30 cellular contexts compared by ENCODE assay signal in the genomic region with DNA sequence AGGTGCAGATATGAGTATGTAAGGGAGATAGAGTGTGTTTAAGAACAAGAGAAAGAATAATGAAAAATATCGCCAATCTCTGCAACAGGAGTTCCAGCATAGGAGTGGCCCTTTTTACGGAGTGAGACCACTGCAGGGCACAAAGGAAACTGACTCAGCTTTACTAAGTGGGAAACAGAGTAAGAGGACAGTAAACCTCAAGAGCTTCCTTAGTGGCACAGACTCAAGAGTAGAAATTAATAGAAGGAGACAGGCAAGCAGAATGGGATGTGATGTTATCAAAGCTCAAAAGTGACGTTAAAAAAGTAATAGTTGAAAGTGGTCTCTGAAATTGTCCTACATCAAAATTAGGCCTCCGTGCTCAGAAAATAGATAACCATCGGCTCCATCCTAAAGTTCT. TPM values are rescaled to one million over a fixed set of nuclear protein-coding genes. Genes with fewer than 3 reads are reported as not detected.
"Had no signal": no experiment of that assay in that cellular context is flagged by ENCODE, and none has a peak within 500 bp of the region (broad histone marks: within the 10 kb centered on the region; RNA-seq: fewer than 3 reads in every experiment).

No MANE protein-coding gene starts in this region.

- H3K4me1 ChIP-seq: colonic mucosa had no signal

- H3K36me3 Mint-ChIP-seq: activated naive CD4-positive, alpha-beta T cell treated with anti-CD3 and anti-CD28 coated beads, Interleukin-2, amount 50 U/mL, for 72 hours; immature natural killer cell; mesothelial cell of epicardium; naive B cell; stimulated activated memory B cell treated with anti-CD40 and anti-IgM and Interleukin-4, amounts not matched to agents 10 μg/mL and 1 μg/mL and 100 μg/mL, for 72 hours had no signal

- H3K79me2 ChIP-seq: parathyroid adenoma had no signal

- H3K9me3 ChIP-seq: colonic mucosa, esophagus muscularis mucosa, heart left ventricle, psoas muscle, sigmoid colon, upper lobe of left lung, vagina had no signal

- H3K27me3 ChIP-seq: colonic mucosa, esophagus muscularis mucosa, foreskin keratinocyte, sigmoid colon, upper lobe of left lung, vagina had no signal

- ATAC-seq: activated naive CD4-positive, alpha-beta T cell treated with anti-CD3 and anti-CD28 coated beads, Interleukin-2, amount 50 U/mL, for 72 hours; activated T-cell treated with anti-CD3 and anti-CD28 coated beads, Interleukin-2, amount 50 U/mL, for 72 hours; effector memory CD8-positive, alpha-beta T cell; foreskin keratinocyte; heart left ventricle; psoas muscle; stimulated activated memory B cell treated with anti-CD40 and anti-IgM and Interleukin-4, amounts not matched to agents 10 μg/mL and 1 μg/mL and 100 μg/mL, for 72 hours; stimulated activated naive CD8-positive, alpha-beta T cell treated with anti-CD3 and anti-CD28 coated beads, Interleukin-15, amount 100 ng/mL, for 72 hours had no signal

- H3K4me3 Mint-ChIP-seq: activated T-cell treated with anti-CD3 and anti-CD28 coated beads, Interleukin-2, amount 50 U/mL, for 72 hours; effector memory CD8-positive, alpha-beta T cell; immature natural killer cell; mesothelial cell of epicardium; naive B cell; neural crest cell; stimulated activated memory B cell treated with anti-CD40 and anti-IgM and Interleukin-4, amounts not matched to agents 10 μg/mL and 1 μg/mL and 100 μg/mL, for 72 hours; stimulated activated naive CD8-positive, alpha-beta T cell treated with anti-CD3 and anti-CD28 coated beads, Interleukin-15, amount 100 ng/mL, for 72 hours had no signal

- H3K9ac ChIP-seq: parathyroid adenoma had no signal

- H3K4me1 Mint-ChIP-seq: immature natural killer cell, naive B cell had no signal

- H3K27ac Mint-ChIP-seq: activated naive CD4-positive, alpha-beta T cell treated with anti-CD3 and anti-CD28 coated beads, Interleukin-2, amount 50 U/mL, for 72 hours; activated T-cell treated with anti-CD3 and anti-CD28 coated beads, Interleukin-2, amount 50 U/mL, for 72 hours; effector memory CD8-positive, alpha-beta T cell; immature natural killer cell; mesothelial cell of epicardium; naive B cell; stimulated activated memory B cell treated with anti-CD40 and anti-IgM and Interleukin-4, amounts not matched to agents 10 μg/mL and 1 μg/mL and 100 μg/mL, for 72 hours; stimulated activated naive CD8-positive, alpha-beta T cell treated with anti-CD3 and anti-CD28 coated beads, Interleukin-15, amount 100 ng/mL, for 72 hours had no signal

- DNase-seq: activated CD4-positive, alpha-beta T cell treated with anti-CD3 and anti-CD28 coated beads for 4 hours; activated CD4-positive, alpha-beta T cell treated with anti-CD3 and anti-CD28 coated beads, Interleukin-2, amount 50 U/mL, for 4 hours; activated naive CD4-positive, alpha-beta T cell; activated T-cell treated with anti-CD3 and anti-CD28 coated beads for 4 hours; activated T-cell treated with anti-CD3 and anti-CD28 coated beads, Interleukin-2, amount 50 U/mL, for 72 hours; cerebellar nuclear complex; colonic mucosa; effector memory CD8-positive, alpha-beta T cell; foreskin keratinocyte; heart left ventricle; hypothalamus; immature natural killer cell; naive B cell; nucleus accumbens; psoas muscle; sigmoid colon; small intestine; stimulated activated CD4-positive, alpha-beta T cell treated with anti-CD3 and anti-CD28 coated beads, Interleukin-4, amount 100 ng/mL, for 24 hours; stimulated activated naive CD8-positive, alpha-beta T cell treated with anti-CD3 and anti-CD28 coated beads, Interleukin-15, amount 100 ng/mL, for 72 hours; substantia nigra; upper lobe of left lung had no signal

- H2AFZ ChIP-seq: parathyroid adenoma had no signal

- H3K27ac ChIP-seq: colonic mucosa, esophagus muscularis mucosa, foreskin keratinocyte, heart left ventricle, parathyroid adenoma, psoas muscle, sigmoid colon, upper lobe of left lung, vagina, VCaP had no signal

- H3K4me3 ChIP-seq: colonic mucosa, esophagus muscularis mucosa, heart left ventricle, psoas muscle, sigmoid colon, upper lobe of left lung, vagina had no signal

- H3K36me3 ChIP-seq: colonic mucosa, esophagus muscularis mucosa, heart left ventricle, sigmoid colon, upper lobe of left lung, vagina had no signal

- H3K9me3 Mint-ChIP-seq: activated naive CD4-positive, alpha-beta T cell treated with anti-CD3 and anti-CD28 coated beads, Interleukin-2, amount 50 U/mL, for 72 hours; activated T-cell treated with anti-CD3 and anti-CD28 coated beads, Interleukin-2, amount 50 U/mL, for 72 hours; mesothelial cell of epicardium; stimulated activated memory B cell treated with anti-CD40 and anti-IgM and Interleukin-4, amounts not matched to agents 10 μg/mL and 1 μg/mL and 100 μg/mL, for 72 hours; stimulated activated naive CD8-positive, alpha-beta T cell treated with anti-CD3 and anti-CD28 coated beads, Interleukin-15, amount 100 ng/mL, for 72 hours had no signal

- FAIRE-seq: small intestine had no signal

RNA-seq across cellular contexts. Expression of gene SH3RF2, which starts 2.1 kb away (rescaled TPM):
- total RNA-seq: activated naive CD4-positive, alpha-beta T cell treated with anti-CD3 and anti-CD28 coated beads, Interleukin-2, amount 50 U/mL, for 72 hours; dermis microvascular lymphatic vessel endothelial cell had no signal
- polyA plus RNA-seq: immature natural killer cell had no signal
